ENCODE assay signal across 12 cellular contexts in the genomic region with DNA sequence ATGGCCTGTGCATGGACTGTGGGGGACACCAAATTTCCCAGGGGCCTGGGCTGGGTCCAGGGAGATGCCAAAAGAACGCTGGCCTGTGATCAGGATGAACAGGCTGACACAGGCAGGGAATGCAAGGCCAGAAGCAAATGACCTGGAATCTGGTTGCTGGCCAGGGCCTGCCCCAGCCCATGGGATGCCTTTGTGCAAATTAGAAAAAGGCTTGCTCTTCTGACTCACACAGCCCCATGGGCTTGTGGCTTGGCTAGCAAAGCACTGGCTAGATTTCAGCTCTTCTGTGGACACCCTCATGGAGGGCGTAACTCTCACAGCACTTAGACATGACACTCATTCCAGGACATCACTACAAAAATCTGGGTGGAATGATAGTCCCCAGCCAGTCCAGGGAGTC. TPM values are rescaled to one million over a fixed set of nuclear protein-coding genes. Genes with fewer than 3 reads are reported as not detected.
DNase-seq lines count a peak whose midpoint lies in the region; ATAC-seq, FAIRE-seq and TF ChIP-seq lines count a peak whose summit lies in the region.
"Had no signal": no experiment of that assay in that cellular context is flagged by ENCODE, and none has a peak within 500 bp of the region (broad histone marks: within the 10 kb centered on the region; RNA-seq: fewer than 3 reads in every experiment).

No MANE protein-coding gene starts in this region.

- no peak overlapping the region for H2BK15ac ChIP-seq in H1 (ENCODE audit: low read length)

- no peak overlapping the region; the same call in 1 of the 2 replicates for H2BK20ac ChIP-seq in H1 (ENCODE audit: low read length)

- intact Hi-C loops in right lobe of liver (cut with DNase I) = no loop called here
- intact Hi-C loops in HepG2 (cut with micrococcal nuclease; ENCODE audit: unreplicated experiment) = no loop called here

- peak overlapping the region; percentile 42; the same call in 1 of the 2 replicates for H3K18ac ChIP-seq in H1 (ENCODE audit: extremely low read depth, low read length)

- H3K4me2 ChIP-seq in HepG2 (ENCODE audit: low read depth, low read length) (no peak overlapping the region), H1 (ENCODE audit: insufficient read depth in 1 of 2, low read depth in 2 of 2, low read length in 2 of 2) (no peak overlapping the region)

- H3K27me3 Mint-ChIP-seq in activated CD8-positive, alpha-beta T cell treated with anti-CD3 and anti-CD28 coated beads, Interleukin-2, amount 10 ng/mL, durations not matched to agents 7 days and 5 days (ENCODE audit: low read depth) = no peaks in the 10 kb centered on the region

- H3K4me1 Mint-ChIP-seq in activated CD8-positive, alpha-beta T cell treated with anti-CD3 and anti-CD28 coated beads, Interleukin-2, amount 10 ng/mL, durations not matched to agents 7 days and 5 days (ENCODE audit: low read depth) = peaks cover 6% of the 10 kb centered on the region

- TF ChIP-seq RAD21 in HepG2 (CRISPR knock-in tag; IDR thresholded peaks at IDR 0.05) = no peak
- no peak for TF ChIP-seq RAD21 in H1 (IDR thresholded peaks at IDR 0.05 in 1 of 2, conservative IDR thresholded peaks at IDR 0.05 in 1 of 2; ENCODE audit: low read depth in 2 of 2, low read length in 2 of 2)

- no peak overlapping the region for H3K4me3 ChIP-seq in right lobe of liver
- no peak overlapping the region for H3K4me3 ChIP-seq in HepG2 (replicated peaks in 1 of 3; ENCODE audit: insufficient read depth in 1 of 3, low read depth in 2 of 3, low read length in 3 of 3)
- no peak overlapping the region for H3K4me3 ChIP-seq in H1 (ENCODE audit: extremely low read depth in 1 of 4, insufficient read depth in 2 of 4, low read depth in 3 of 4, low read length in 4 of 4)
- H3K4me3 ChIP-seq: GM12878, Peyer's patch had no signal

- no peak overlapping the region for H2BK120ac ChIP-seq in H1 (replicated peaks; ENCODE audit: low read depth, low read length)

- H4K8ac ChIP-seq in H1 (ENCODE audit: extremely low read depth, insufficient read depth, low read length) = no peak overlapping the region

- no peak overlapping the region for H3K14ac ChIP-seq in H1 (ENCODE audit: insufficient read length)

- no peak overlapping the region for H3K27ac ChIP-seq in right lobe of liver
- no peak overlapping the region for H3K27ac ChIP-seq in HepG2 (ENCODE audit: extremely low read length, insufficient read depth, low read length)
- no peak overlapping the region for H3K27ac ChIP-seq in H1 (ENCODE audit: low read depth, low read length)
- H3K27ac ChIP-seq: 22Rv1, Peyer's patch had no signal

- no peak overlapping the region for H3K56ac ChIP-seq in H1 (replicated peaks; ENCODE audit: insufficient read length, low read depth, low read length)

- H3K4me3 Mint-ChIP-seq in activated CD8-positive, alpha-beta T cell treated with anti-CD3 and anti-CD28 coated beads, Interleukin-2, amount 10 ng/mL, durations not matched to agents 7 days and 5 days = no peak overlapping the region

- no peak overlapping the region for H2BK5ac ChIP-seq in H1 (ENCODE audit: low read depth, low read length)

- no peaks in the 10 kb centered on the region for H3K79me1 ChIP-seq in H1 (ENCODE audit: low read depth, low read length)

- no peaks in the 10 kb centered on the region for H3K23me2 ChIP-seq in H1 (ENCODE audit: low read depth, low read length)

- peak in 2 of 3 donors; percentile 28 for DNase-seq in right lobe of liver
- no peak for DNase-seq in HepG2 (ENCODE audit: low spot score)
- no peak for DNase-seq in H1 (ENCODE audit: low read depth in 1 of 2, low spot score in 2 of 2)
- DNase-seq in medulla oblongata (ENCODE audit: extremely low spot score) = peak; percentile 25
- no peak for DNase-seq in activated effector memory CD4-positive, alpha-beta T cell treated with Interleukin-2 at 50 U/mL for 16 hours
- DNase-seq in germinal center (ENCODE audit: low spot score) = no peak
- DNase-seq in activated CD8-positive, alpha-beta T cell treated with anti-CD3 and anti-CD28 coated beads, Interleukin-2, amount 10 ng/mL, durations not matched to agents 7 days and 5 days = no peak
- no peak for DNase-seq in activated naive CD4-positive, alpha-beta T cell (lab: John Stamatoyannopoulos, UW)
- DNase-seq: activated CD8-positive, alpha-beta memory T cell treated with anti-CD3 and anti-CD28 coated beads, Interleukin-2, amount 50 U/mL, for 4 hours had no signal

- H3K27me3 ChIP-seq in right lobe of liver (no peaks in the 10 kb centered on the region), HepG2 (ENCODE audit: control insufficient read depth in 1 of 2, insufficient read depth in 2 of 2, low read length in 2 of 2) (peaks cover 2 to 11% of the 10 kb centered on the region in 2 experiments; a peak in 2 of 5 replicates), H1 (replicated peaks in 1 of 4; ENCODE audit: control insufficient read depth in 3 of 4, extremely low read depth in 1 of 4, insufficient read depth in 3 of 4, low read length in 3 of 4) (no peaks in the 10 kb centered on the region; a peak in 1 of 7 replicates)
- H3K27me3 ChIP-seq: Peyer's patch had no signal

- FAIRE-seq in HepG2 (lab: Jason Lieb, UNC) = no peak
- no peak for FAIRE-seq in H1 (lab: Jason Lieb, UNC)
- FAIRE-seq: GM12878 had no signal

- H3K9me3 ChIP-seq in right lobe of liver (no peaks in the 10 kb centered on the region), HepG2 (ENCODE audit: low read length) (no peaks in the 10 kb centered on the region), H1 (ENCODE audit: insufficient read depth in 2 of 2, low read depth in 1 of 2, low read length in 1 of 2) (peaks cover 0 to 4% of the 10 kb centered on the region in 2 experiments; a peak in 2 of 4 replicates)
- H3K9me3 ChIP-seq: Peyer's patch had no signal

- no peaks in the 10 kb centered on the region for H3K9me3 Mint-ChIP-seq in activated CD8-positive, alpha-beta T cell treated with anti-CD3 and anti-CD28 coated beads, Interleukin-2, amount 10 ng/mL, durations not matched to agents 7 days and 5 days (ENCODE audit: insufficient read depth)

- H2BK12ac ChIP-seq in H1 (ENCODE audit: low read depth, low read length) = peak overlapping the region; percentile 76; the same call in 1 of the 2 replicates

- no peak overlapping the region for H4K5ac ChIP-seq in H1 (ENCODE audit: insufficient read length, low read depth, low read length)

- CTCF ChIA-PET in HepG2 (lab: Yijun Ruan, JAX; ENCODE audit: low intra/inter-chr PET ratio, low total read pairs) = no interaction called here
- CTCF ChIA-PET in H1 (lab: Charles Lee; ENCODE audit: partially characterized antibody) = no interaction called here
- CTCF ChIA-PET in activated CD8-positive, alpha-beta T cell treated with anti-CD3 and anti-CD28 coated beads, Interleukin-2, amount 10 ng/mL, durations not matched to agents 7 days and 5 days (lab: Charles Lee) = no interaction called here

- no peak for TF ChIP-seq CTCF in right lobe of liver (IDR thresholded peaks at IDR 0.05)
- no peak for TF ChIP-seq CTCF in HepG2 (CRISPR knock-in tag; IDR thresholded peaks at IDR 0.05)
- TF ChIP-seq CTCF in H1 (IDR thresholded peaks at IDR 0.05; ENCODE audit: control extremely low read depth in 1 of 3, insufficient read depth in 1 of 3, low read depth in 1 of 3, low read length in 3 of 3) = no peak

- H2AK5ac ChIP-seq in H1 (ENCODE audit: low read depth, low read length) = no peak overlapping the region

- ATAC-seq in right lobe of liver = peak in 2 of 4 donors; percentile 11 to 75
- no peak for ATAC-seq in HepG2
- no peak for ATAC-seq in activated CD8-positive, alpha-beta T cell treated with anti-CD3 and anti-CD28 coated beads, Interleukin-2, amount 10 ng/mL, durations not matched to agents 7 days and 5 days
- ATAC-seq: GM12878 had no signal

- H3K36me3 Mint-ChIP-seq in activated CD8-positive, alpha-beta T cell treated with anti-CD3 and anti-CD28 coated beads, Interleukin-2, amount 10 ng/mL, durations not matched to agents 7 days and 5 days (ENCODE audit: low read depth) = no peaks in the 10 kb centered on the region

- H3K9ac ChIP-seq in HepG2 (ENCODE audit: insufficient read depth, low read depth, low read length) = no peak overlapping the region
- H3K9ac ChIP-seq in H1 (replicated peaks in 1 of 4; ENCODE audit: extremely low read depth in 1 of 4, low read depth in 3 of 4, low read length in 3 of 4) = no peak overlapping the region

- H2AFZ ChIP-seq in HepG2 (ENCODE audit: low read length) (no peak overlapping the region), H1 (ENCODE audit: low read length) (0 out of 2 replicates have a peak overlapping the region, but pooled peaks have one; percentile 15)

- H3K4me1 ChIP-seq in right lobe of liver (no peaks in the 10 kb centered on the region), HepG2 (ENCODE audit: insufficient read depth, low read length) (peaks cover 16% of the 10 kb centered on the region), H1 (replicated peaks in 1 of 4; ENCODE audit: control insufficient read depth in 3 of 4, insufficient read depth in 4 of 4, low read length in 3 of 4) (peaks cover 7 to 19% (median 13%) of the 10 kb centered on the region in 4 experiments)

- H4K91ac ChIP-seq in H1 (replicated peaks; ENCODE audit: insufficient read length, low read length) = peak overlapping the region; percentile 7

- TF ChIP-seq EP300 in HepG2 (IDR thresholded peaks at IDR 0.05; ENCODE audit: low read depth in 2 of 2, low read length in 2 of 2) (no peak), HepG2 (CRISPR knock-in tag; IDR thresholded peaks at IDR 0.05; ENCODE audit: borderline replicate concordance) (no peak), H1 (IDR thresholded peaks at IDR 0.05; ENCODE audit: borderline replicate concordance in 1 of 2, low read depth in 2 of 2, low read length in 2 of 2) (no peak)

- H3K79me2 ChIP-seq in HepG2 (ENCODE audit: insufficient read depth, low read length) (no peaks in the 10 kb centered on the region), H1 (ENCODE audit: control insufficient read depth in 1 of 2, insufficient read depth in 2 of 2, low read length in 2 of 2) (no peaks in the 10 kb centered on the region)

- no peaks in the 10 kb centered on the region for H3K36me3 ChIP-seq in right lobe of liver
- H3K36me3 ChIP-seq in HepG2 (replicated peaks in 1 of 2; ENCODE audit: control insufficient read depth in 1 of 2, insufficient read depth in 2 of 2, low read length in 2 of 2) = no peaks in the 10 kb centered on the region
- no peaks in the 10 kb centered on the region for H3K36me3 ChIP-seq in H1 (ENCODE audit: control insufficient read depth in 2 of 4, insufficient read depth in 4 of 4, low read length in 3 of 4)
- H3K36me3 ChIP-seq: Peyer's patch had no signal

- POLR2A ChIA-PET in HepG2 (lab: Yijun Ruan, JAX) (no interaction called here), H1 (lab: Charles Lee; ENCODE audit: partially characterized antibody) (no interaction called here)
- POLR2A ChIA-PET in activated CD8-positive, alpha-beta T cell treated with anti-CD3 and anti-CD28 coated beads, Interleukin-2, amount 10 ng/mL, durations not matched to agents 7 days and 5 days (lab: Charles Lee) = no interaction called here

- 100% methylated on average over 1 of the region's 2 CpGs for WGBS in right lobe of liver (ENCODE audit: insufficient coverage, low coverage, low lambda C conversion rate, missing lambda C conversion rate)
- WGBS in HepG2 (ENCODE audit: low lambda C conversion rate) = no CpG with 5 or more reads among the region's 2 CpGs
- WGBS in H1 (ENCODE audit: extremely low coverage in 1 of 2, insufficient coverage in 1 of 2, insufficient read length in 1 of 2, insufficient replicate concordance in 2 of 2, low coverage in 1 of 2, low lambda C conversion rate in 2 of 2, missing lambda C conversion rate in 1 of 2), 2 experiments = 90% methylated on average over 2 of the region's 2 CpGs; no CpG with 5 or more reads in 1 of the 2 experiments

- in situ Hi-C loops in HepG2 (cut with HindIII; ENCODE audit: extremely low pct_ligation_motif_present, low pct_unique_long_range_greater_than_20kb) = no loop called here

- BruUV-seq in HepG2 (replicated peaks; lab: Mats Ljungman, UMichigan) = no TSS peak

- TF ChIP-seq POLR2A in right lobe of liver (IDR thresholded peaks at IDR 0.05) = no peak
- no peak for TF ChIP-seq POLR2A in HepG2 (IDR thresholded peaks at IDR 0.05; ENCODE audit: insufficient read depth in 1 of 2, low read depth in 2 of 2, low read length in 2 of 2)
- TF ChIP-seq POLR2A in H1 (IDR thresholded peaks at IDR 0.05; ENCODE audit: control extremely low read depth in 1 of 2, low read depth in 2 of 2, low read length in 2 of 2) = no peak

- no peak overlapping the region for H3K27ac Mint-ChIP-seq in activated CD8-positive, alpha-beta T cell treated with anti-CD3 and anti-CD28 coated beads, Interleukin-2, amount 10 ng/mL, durations not matched to agents 7 days and 5 days

- no peak overlapping the region for H3K4ac ChIP-seq in H1 (replicated peaks; ENCODE audit: insufficient read length, low read depth, low read length)

- no peak overlapping the region for H3K23ac ChIP-seq in H1 (ENCODE audit: insufficient read length)

- H4K20me1 ChIP-seq in HepG2 (ENCODE audit: insufficient read depth, low read length) (no peaks in the 10 kb centered on the region), H1 (replicated peaks in 1 of 2; ENCODE audit: control insufficient read depth in 1 of 2, insufficient read depth in 2 of 2, low read length in 2 of 2) (no peaks in the 10 kb centered on the region)

RNA-seq across cellular contexts. Expression of a gene that starts 45.8 kb away (rescaled TPM):
- total RNA-seq in right lobe of liver (1 to 10 TPM; 4.2 to 8.7 (median 5.4) TPM), HepG2 (2016; rRNA removed; fragmentation: Illumina TruSeq; extraction: Trizol) (6.1 and 13.2 TPM in 2 replicates)
- total RNA-seq in HepG2 (2016; cell fraction: cytosol; rRNA removed; fragmentation: Illumina TruSeq; extraction: Trizol; ENCODE audit: low read depth) = 1.0 and 1.2 TPM in 2 replicates
- total RNA-seq in HepG2 (2016; cell fraction: insoluble cytoplasmic fraction; rRNA removed; fragmentation: Illumina TruSeq; extraction: Trizol) = 6.3 and 12.2 TPM in 2 replicates
- total RNA-seq in HepG2 (2016; cell fraction: membrane; rRNA removed; fragmentation: Illumina TruSeq; extraction: Trizol) = 7.7 and 7.8 TPM in 2 replicates
- total RNA-seq in HepG2 (2016; cell fraction: nucleus; rRNA removed; fragmentation: Illumina TruSeq; extraction: Trizol) = 8.8 and 10.1 TPM in 2 replicates
- polyA plus RNA-seq in HepG2 (2011; rRNA removed) (8.0 and 10.7 TPM in 2 replicates), H1 (2011; rRNA removed) (4.8 and 8.5 TPM in 2 replicates)
- 4.9 and 7.5 TPM in 2 replicates for polyA plus RNA-seq in HepG2 (2011; cell fraction: cytosol; rRNA removed)
- polyA plus RNA-seq in HepG2 (2011; cell fraction: nucleus; rRNA removed) = 5.2 and 6.1 TPM in 2 replicates
- polyA plus RNA-seq in HepG2 (2012) = 15.4 and 18.6 TPM in 2 replicates
- 1.4 TPM in 2 replicates for polyA plus RNA-seq in HepG2 (2016; cell fraction: cytosol; fragmentation: Illumina TruSeq; extraction: Trizol; ENCODE audit: low read depth)
- 16.6 TPM in 2 replicates for polyA plus RNA-seq in HepG2 (2016; cell fraction: insoluble cytoplasmic fraction; fragmentation: Illumina TruSeq; extraction: Trizol; ENCODE audit: low read depth)
- 6.0 and 6.1 TPM in 2 replicates for polyA plus RNA-seq in HepG2 (2016; cell fraction: membrane; fragmentation: Illumina TruSeq; extraction: Trizol; ENCODE audit: low read depth)
- polyA plus RNA-seq in HepG2 (2016; cell fraction: nucleus; fragmentation: Illumina TruSeq; extraction: Trizol; ENCODE audit: insufficient read depth, low read depth) = 13.8 and 14.7 TPM in 2 replicates
- 2.2 and 5.2 TPM in 2 replicates for polyA minus RNA-seq in HepG2 (2011; rRNA and poly(A)+ RNA removed; ENCODE audit: low replicate concordance)
- polyA minus RNA-seq in HepG2 (2011; cell fraction: cytosol; rRNA and poly(A)+ RNA removed) = 13.5 and 13.7 TPM in 2 replicates
- polyA minus RNA-seq in HepG2 (2011; cell fraction: nucleus; rRNA and poly(A)+ RNA removed) = 17.0 and 23.4 TPM in 2 replicates
- 23.9 and 25.9 TPM in 2 replicates for total RNA-seq in H1 (2021; fragmentation: NEBNext Ultra II Directional; extraction: Animal tissue kit (Norgen Biotek cat#: 25700))
- polyA plus RNA-seq in H1 (2011; cell fraction: cytosol; rRNA removed) = 9.0 TPM
- 4.7 TPM for polyA plus RNA-seq in H1 (2011; cell fraction: nucleus; rRNA removed)
- 8.5 to 17.0 TPM (median 10.8 TPM) in 4 replicates for polyA plus RNA-seq in H1 (2012, experiment 1 of 2)
- 1.5 TPM for polyA plus RNA-seq in H1 (2012, experiment 2 of 2)
- 21.2 TPM for polyA plus RNA-seq in H1 (2013, experiment 1 of 2)
- 21.9 TPM for polyA plus RNA-seq in H1 (2013, experiment 2 of 2)
- 8.7 and 10.2 TPM in 2 replicates for polyA minus RNA-seq in H1 (2011; rRNA and poly(A)+ RNA removed)
- 8.8 TPM for polyA minus RNA-seq in H1 (2011; cell fraction: cytosol; rRNA and poly(A)+ RNA removed)
- 11.9 TPM for polyA minus RNA-seq in H1 (2011; cell fraction: nucleus; rRNA and poly(A)+ RNA removed)
- total RNA-seq in activated CD8-positive, alpha-beta T cell treated with anti-CD3 and anti-CD28 coated beads, Interleukin-2, amount 10 ng/mL, durations not matched to agents 7 days and 5 days = 1 to 10 TPM; 9.1 to 9.3 TPM

Comparison
In these comparisons a context has a peak if more than half of its experiments do, and no peak if none do; other contexts are left out.
1. DNase-seq: peak in right lobe of liver (2 of 3) and medulla oblongata (single experiment); none in HepG2 (single experiment), H1 (0 of 2), activated effector memory CD4-positive, alpha-beta T cell treated with Interleukin-2 at 50 U/mL for 16 hours (single experiment), germinal center (single experiment), activated CD8-positive, alpha-beta T cell treated with anti-CD3 and anti-CD28 coated beads, Interleukin-2, amount 10 ng/mL, durations not matched to agents 7 days and 5 days (single experiment) and activated naive CD4-positive, alpha-beta T cell (0 of 4).